In genomic region chr11:26244207-26244606, GRCh38 we compare ENCODE assay signal across 26 cellular contexts.
DNase-seq lines count a peak whose midpoint lies in the region; ATAC-seq, FAIRE-seq and TF ChIP-seq lines count a peak whose summit lies in the region.
"Had no signal": no experiment of that assay in that cellular context is flagged by ENCODE, and none has a peak within 500 bp of the region (broad histone marks: within the 10 kb centered on the region; RNA-seq: fewer than 3 reads in every experiment).

No MANE protein-coding gene starts in this region.

- H3K27me3 ChIP-seq in left ventricle myocardium inferior (ENCODE audit: low read depth) (no peaks in the 10 kb centered on the region), aorta (ENCODE audit: control insufficient read depth in 1 of 2, insufficient read depth in 2 of 2, low read length in 1 of 2) (no peaks in the 10 kb centered on the region)
- H3K27me3 ChIP-seq: adrenal gland had no signal

- H3K36me3 ChIP-seq in left ventricle myocardium inferior, result no peaks in the 10 kb centered on the region
- H3K36me3 ChIP-seq in aorta (ENCODE audit: control insufficient read depth in 1 of 2, insufficient read depth in 2 of 2, low read length in 1 of 2), result no peaks in the 10 kb centered on the region
- H3K36me3 ChIP-seq: adrenal gland had no signal

- DNase-seq in left ventricle myocardium superior (no peak), left ventricle myocardium inferior (no peak), amniotic epithelial cell (ENCODE audit: low read depth) (peak; percentile 43), hepatic stellate cell (ENCODE audit: low spot score) (peak; percentile 8), aorta (no peak), GF-D8 (lab: John Stamatoyannopoulos, UW) (no peak), frontal cortex (ENCODE audit: low spot score in 2 of 2) (no peak)
- DNase-seq: activated CD4-positive, alpha-beta T cell treated with anti-CD3 and anti-CD28 coated beads for 4 hours; activated naive CD4-positive, alpha-beta T cell treated with Interleukin-2 at 50 U/mL for 16 hours; activated T-cell treated with anti-CD3 and anti-CD28 coated beads, Interleukin-2, amount 50 U/mL, for 4 hours; adrenal gland; C1 segment of cervical spinal cord; COR-L47; naive thymus-derived CD4-positive, alpha-beta T cell; NCI-H1694; nucleus accumbens; small intestine; stimulated activated CD4-positive, alpha-beta T cell treated with anti-CD3 and anti-CD28 coated beads, Interleukin-2, amount 100 ng/mL, for 24 hours; T-helper 2 cell had no signal

- WGBS in aorta, 2 donors, result 2 to 5% methylated on average over 2 of the region's 2 CpGs

- H3K4me1 ChIP-seq in left ventricle myocardium inferior, result no peaks in the 10 kb centered on the region
- no peaks in the 10 kb centered on the region for H3K4me1 ChIP-seq in aorta (ENCODE audit: control insufficient read depth in 1 of 2, insufficient read depth in 2 of 2, low read length in 2 of 2)
- H3K4me1 ChIP-seq: A549, adrenal gland had no signal

- no peak overlapping the region for H3K4me3 ChIP-seq in left ventricle myocardium inferior
- no peak overlapping the region for H3K4me3 ChIP-seq in aorta (ENCODE audit: low read length in 2 of 2)
- H3K4me3 ChIP-seq: A549, adrenal gland had no signal

- FAIRE-seq in frontal cortex (lab: Jason Lieb, UNC), result no peak
- FAIRE-seq: A549, G401.6, GM18507, small intestine had no signal

- intact Hi-C loops in left ventricle myocardium superior (cut with micrococcal nuclease) (no loop called here), left ventricle myocardium inferior (cut with micrococcal nuclease) (no loop called here), aorta (cut with DNase I) (no loop called here)

- ATAC-seq in left ventricle myocardium superior (peak; percentile 31), aorta (ENCODE audit: low FRiP score) (peak; percentile 56), HG03571 (IDR thresholded peaks at IDR 0.05; ENCODE audit: unreplicated experiment) (no peak)
- ATAC-seq: A549; activated T-cell treated with anti-CD3 and anti-CD28 coated beads, Interleukin-2, amount 50 U/mL, for 4 hours; left lobe of liver; naive thymus-derived CD4-positive, alpha-beta T cell had no signal

- TF ChIP-seq CTCF in left ventricle myocardium inferior (IDR thresholded peaks at IDR 0.05; ENCODE audit: borderline replicate concordance), result no peak

- H3K27ac ChIP-seq in left ventricle myocardium inferior (replicated peaks), result no peak overlapping the region
- no peak overlapping the region for H3K27ac ChIP-seq in aorta (ENCODE audit: low read depth in 1 of 2, low read length in 2 of 2)
- H3K27ac ChIP-seq: A549, adrenal gland, HL-60, RWPE1 had no signal

- H3K9me3 ChIP-seq in left ventricle myocardium inferior (replicated peaks) (no peaks in the 10 kb centered on the region), aorta (ENCODE audit: control insufficient read depth, low read length) (no peaks in the 10 kb centered on the region)
- H3K9me3 ChIP-seq: adrenal gland had no signal

Comparison
In these comparisons a context has a peak if more than half of its experiments do, and no peak if none do; other contexts are left out.
1. DNase-seq: peak in amniotic epithelial cell (single experiment) and hepatic stellate cell (single experiment); none in left ventricle myocardium superior (single experiment), left ventricle myocardium inferior (single experiment), aorta (0 of 2), GF-D8 (single experiment) and frontal cortex (0 of 2).